In the genomic region with DNA sequence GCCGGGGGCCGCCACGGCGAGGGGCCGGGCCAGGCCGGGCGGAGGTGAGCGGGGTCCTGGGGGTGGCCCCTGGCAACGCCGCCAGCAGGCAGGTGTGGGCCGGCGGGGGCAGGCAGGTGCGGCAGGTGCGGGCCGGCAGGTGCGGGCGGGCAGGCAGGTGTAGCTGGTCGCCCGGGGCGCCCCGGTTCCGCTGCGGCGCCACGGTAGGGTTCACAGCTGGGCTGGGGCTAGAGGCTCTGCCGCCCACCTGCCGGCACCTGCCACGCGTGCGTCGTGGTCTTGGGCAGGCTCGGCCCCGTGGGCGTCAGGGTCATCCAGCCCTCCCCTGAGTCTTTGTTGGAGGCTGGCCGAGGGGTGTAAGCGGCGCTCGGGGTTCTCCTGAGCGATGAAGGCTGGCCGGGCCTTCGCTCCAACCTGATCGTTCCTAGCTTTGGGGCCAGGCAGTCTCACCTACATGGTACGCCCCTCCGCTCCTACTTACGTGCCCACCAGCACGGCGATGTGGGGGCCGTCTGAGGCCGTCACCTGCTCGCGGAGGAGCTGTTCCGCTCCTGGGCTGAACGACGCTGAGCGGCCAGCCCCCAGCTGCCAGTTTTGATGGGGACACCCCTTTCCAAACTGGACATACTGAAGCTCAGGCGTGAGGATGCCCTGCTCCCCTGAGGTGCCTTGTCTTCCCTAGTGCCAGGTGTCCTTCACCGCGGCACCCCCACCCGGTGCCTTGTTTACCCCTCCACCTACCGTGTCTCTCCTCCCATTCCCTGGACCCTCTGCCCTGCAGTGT, we compare ENCODE assay signal across 8 cellular contexts. TPM values are rescaled to one million over a fixed set of nuclear protein-coding genes. Genes with fewer than 3 reads are reported as not detected.
DNase-seq lines count a peak whose midpoint lies in the region; ATAC-seq and TF ChIP-seq lines count a peak whose summit lies in the region.

No MANE protein-coding gene starts in this region.

- H3K27me3 ChIP-seq in colonic mucosa, result no peaks in the 10 kb centered on the region

- H3K4me1 ChIP-seq in colonic mucosa, result peaks cover 6% of the 10 kb centered on the region

- H3K36me3 Mint-ChIP-seq in HFFc6 (ENCODE audit: low read depth) (peaks cover 7% of the 10 kb centered on the region), natural killer cell (no peaks in the 10 kb centered on the region)

- H3K27ac ChIP-seq in colonic mucosa, result peak overlapping the region; percentile 11

- intact Hi-C loops in colonic mucosa (cut with DNase I), result no loop called here
- intact Hi-C loops in natural killer cell (cut with micrococcal nuclease), result loop anchor here (1.0 to 10.0 kb wide), 4 partner anchors 48 to 167 kb away; a partner anchor contains a TSS

- ATAC-seq in natural killer cell, result no peak

- H3K36me3 ChIP-seq in colonic mucosa, result no peaks in the 10 kb centered on the region

- H3K27me3 Mint-ChIP-seq in HFFc6 (ENCODE audit: insufficient read depth) (no peaks in the 10 kb centered on the region), natural killer cell (ENCODE audit: low read depth in 2 of 2) (no peaks in the 10 kb centered on the region)

- H3K27ac Mint-ChIP-seq in HFFc6, result peak overlapping the region; percentile 63
- H3K27ac Mint-ChIP-seq in natural killer cell, result peak overlapping the region; percentile 85 to 96

- H3K4me1 Mint-ChIP-seq in HFFc6 (ENCODE audit: low read depth) (peaks cover 35% of the 10 kb centered on the region), natural killer cell (peaks cover 37 to 47% of the 10 kb centered on the region in 2 donors)

- H3K9me3 ChIP-seq in colonic mucosa, result no peaks in the 10 kb centered on the region

- peak overlapping the region; percentile 97 for H3K4me3 ChIP-seq in colonic mucosa

- H3K9ac ChIP-seq in colonic mucosa (ENCODE audit: low read depth in 2 of 2, low read length in 2 of 2), result peak overlapping the region; percentile 69 to 93

- no peaks in the 10 kb centered on the region for H3K9me3 Mint-ChIP-seq in HFFc6
- no peaks in the 10 kb centered on the region for H3K9me3 Mint-ChIP-seq in natural killer cell

- no peak for TF ChIP-seq CTCF in HFFc6 (IDR thresholded peaks at IDR 0.05)
- TF ChIP-seq CTCF in colonic mucosa (IDR thresholded peaks at IDR 0.05), result no peak
- TF ChIP-seq CTCF in natural killer cell (IDR thresholded peaks at IDR 0.05), result no peak

- DNase-seq in activated T-cell treated with anti-CD3 and anti-CD28 coated beads for 48 hours (ENCODE audit: low read depth), result peak; percentile 20
- DNase-seq in activated T-cell treated with anti-CD3 and anti-CD28 coated beads, Interleukin-2, amount 50 U/mL, for 1 hour, result no peak
- DNase-seq in HFFc6, result no peak
- peak; percentile 88 for DNase-seq in NCI-H69 (lab: John Stamatoyannopoulos, UW)
- no peak for DNase-seq in colonic mucosa
- DNase-seq in natural killer cell, result no peak
- no peak for DNase-seq in ureter (ENCODE audit: low spot score)
- DNase-seq in SHP77 treated with DMSO at 0.1 percent for 48 hours (lab: John Stamatoyannopoulos, UW), result no peak

- H3K4me3 Mint-ChIP-seq in HFFc6, result peak overlapping the region; percentile 89
- peak overlapping the region; percentile 94 for H3K4me3 Mint-ChIP-seq in natural killer cell

RNA-seq across cellular contexts. Expression of a gene that starts 0.5 kb away (rescaled TPM):
- total RNA-seq in HFFc6 (2021; fragmentation: NEBNext Ultra II Directional; extraction: Animal tissue kit (Norgen Biotek cat#: 25700)), result 10 to 100 TPM; 33.2 to 42.4 (median 36.6) TPM
- total RNA-seq in colonic mucosa, result 100 to 1,000 TPM in 1 of 2 donors, 10 to 100 TPM in 1; 61.8 to 112 TPM
- 100 to 1,000 TPM; 152 to 170 (median 167) TPM for total RNA-seq in natural killer cell
- 116 TPM for total RNA-seq in ureter

RNA-seq across cellular contexts. Expression of a gene that starts 47.3 kb away (rescaled TPM):
- total RNA-seq in HFFc6 (2021; fragmentation: NEBNext Ultra II Directional; extraction: Animal tissue kit (Norgen Biotek cat#: 25700)), result 1,000 to 10,000 TPM; 2,348 to 2,538 (median 2,460) TPM
- 1,000 to 10,000 TPM; 1,435 to 2,110 TPM for total RNA-seq in colonic mucosa
- total RNA-seq in natural killer cell, result 100 to 1,000 TPM; 701 to 727 (median 718) TPM
- total RNA-seq in ureter, result 1,153 TPM

Comparison
In these comparisons a context has a peak if more than half of its experiments do, and no peak if none do; other contexts are left out.
1. DNase-seq: peak in activated T-cell treated with anti-CD3 and anti-CD28 coated beads for 48 hours (single experiment) and NCI-H69 (single experiment); none in activated T-cell treated with anti-CD3 and anti-CD28 coated beads, Interleukin-2, amount 50 U/mL, for 1 hour (single experiment), HFFc6 (single experiment), colonic mucosa (single experiment), natural killer cell (single experiment), ureter (single experiment) and SHP77 treated with DMSO at 0.1 percent for 48 hours (single experiment).